16 cellular contexts compared by ENCODE assay signal in genomic region chr10:47160967-47161366, GRCh38.
"Had no signal": no experiment of that assay in that cellular context is flagged by ENCODE, and none has a peak within 500 bp of the region (broad histone marks: within the 10 kb centered on the region; RNA-seq: fewer than 3 reads in every experiment).

No MANE protein-coding gene starts in this region.

- DNase-seq: activated CD4-positive, alpha-beta T cell treated with anti-CD3 and anti-CD28 coated beads for 4 hours; activated effector memory CD4-positive, alpha-beta T cell treated with anti-CD3 and anti-CD28 coated beads, Interleukin-2, amount 50 U/mL, for 16 hours; activated T-cell treated with anti-CD3 and anti-CD28 coated beads, Interleukin-2, amount 50 U/mL, for 24 hours; hypothalamus; spleen; stimulated activated CD4-positive, alpha-beta T cell treated with anti-CD3 and anti-CD28 coated beads, Interleukin-4, amount 100 ng/mL, for 4 hours; stimulated activated naive B cell treated with anti-CD40 and anti-IgM and Interleukin-4, amounts not matched to agents 10 μg/mL and 1 μg/mL and 100 μg/mL, for 72 hours; upper lobe of right lung had no signal

- H3K36me3 ChIP-seq: cardiac muscle cell, spleen, thoracic aorta, upper lobe of right lung had no signal

- H3K27ac ChIP-seq: cardiac muscle cell, spleen, thoracic aorta, upper lobe of right lung had no signal

- H3K4me3 ChIP-seq: cardiac muscle cell, lung, spleen, thoracic aorta, upper lobe of right lung had no signal

- H3K36me3 Mint-ChIP-seq: mesothelial cell of epicardium had no signal

- H3K27me3 Mint-ChIP-seq: activated naive CD8-positive, alpha-beta T cell; activated T-cell treated with anti-CD3 and anti-CD28 coated beads, Interleukin-2, amount 50 U/mL, for 24 hours had no signal

- H3K27me3 ChIP-seq: cardiac muscle cell, upper lobe of right lung had no signal

- ATAC-seq: activated CD8-positive, alpha-beta T cell treated with anti-CD3 and anti-CD28 coated beads, Interleukin-2, amount 10 ng/mL, durations not matched to agents 7 days and 5 days; stimulated activated naive B cell treated with anti-CD40 and anti-IgM and Interleukin-4, amounts not matched to agents 10 μg/mL and 1 μg/mL and 100 μg/mL, for 72 hours; upper lobe of right lung; WTC11 had no signal

- H3K27ac Mint-ChIP-seq: activated CD8-positive, alpha-beta T cell treated with anti-CD3 and anti-CD28 coated beads, Interleukin-2, amount 10 ng/mL, durations not matched to agents 7 days and 5 days; activated T-cell treated with anti-CD3 and anti-CD28 coated beads, Interleukin-2, amount 50 U/mL, for 24 hours; mesothelial cell of epicardium; nephron; stimulated activated naive B cell treated with anti-CD40 and anti-IgM and Interleukin-4, amounts not matched to agents 10 μg/mL and 1 μg/mL and 100 μg/mL, for 72 hours; WTC11 had no signal

- H3K4me3 Mint-ChIP-seq: activated CD8-positive, alpha-beta T cell treated with anti-CD3 and anti-CD28 coated beads, Interleukin-2, amount 10 ng/mL, durations not matched to agents 7 days and 5 days; activated naive CD8-positive, alpha-beta T cell; activated T-cell treated with anti-CD3 and anti-CD28 coated beads, Interleukin-2, amount 50 U/mL, for 24 hours; mesothelial cell of epicardium; nephron; stimulated activated naive B cell treated with anti-CD40 and anti-IgM and Interleukin-4, amounts not matched to agents 10 μg/mL and 1 μg/mL and 100 μg/mL, for 72 hours; WTC11 had no signal

- H3K9me3 ChIP-seq: thoracic aorta, upper lobe of right lung had no signal
